15 cellular contexts compared by ENCODE assay signal in the genomic region with DNA sequence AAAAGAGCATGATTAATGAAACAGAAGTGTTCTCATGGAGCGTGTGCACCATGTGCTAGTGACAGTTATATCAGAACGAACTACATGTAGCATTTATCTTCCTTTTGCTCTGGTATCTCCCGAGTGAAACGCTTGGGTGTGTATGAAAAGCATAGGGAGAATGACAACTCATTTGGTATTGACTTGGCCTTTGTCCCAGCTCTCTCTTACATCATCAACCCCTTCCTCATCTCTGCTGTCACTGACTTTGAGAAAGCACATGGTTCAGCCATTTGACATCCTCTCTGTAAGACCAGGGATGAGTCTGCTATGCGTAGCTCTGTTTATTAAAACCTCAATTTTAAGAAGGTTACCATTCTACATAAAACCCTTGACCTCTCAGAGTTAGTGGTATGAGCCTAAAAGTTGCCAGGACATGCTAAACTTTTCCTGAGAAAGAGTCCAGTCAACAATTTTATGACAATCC.
DNase-seq lines count a peak whose midpoint lies in the region; ATAC-seq and TF ChIP-seq lines count a peak whose summit lies in the region.
"Had no signal": no experiment of that assay in that cellular context is flagged by ENCODE, and none has a peak within 500 bp of the region (broad histone marks: within the 10 kb centered on the region; RNA-seq: fewer than 3 reads in every experiment).

No MANE protein-coding gene starts in this region.

- intact Hi-C loops in uterus (cut with DNase I; ENCODE audit: low total_unique reads), result no loop called here

- H3K9me3 ChIP-seq in lung (ENCODE audit: control insufficient read depth in 2 of 2, insufficient read depth in 1 of 2, low read length in 1 of 2), result no peaks in the 10 kb centered on the region
- H3K9me3 ChIP-seq in uterus, result no peaks in the 10 kb centered on the region
- H3K9me3 ChIP-seq: Peyer's patch, upper lobe of left lung had no signal

- peak; percentile 23 for DNase-seq in SKM-1 (lab: John Stamatoyannopoulos, UW; ENCODE audit: unreplicated experiment)
- no peak for DNase-seq in SKM-1 treated with dmso at 0.1 percent for 144 hours (lab: John Stamatoyannopoulos, UW; ENCODE audit: unreplicated experiment)
- DNase-seq in cardiac fibroblast (ENCODE audit: low read depth in 2 of 2), result peak; percentile 25 to 62
- no peak for DNase-seq in lung (ENCODE audit: low spot score)
- DNase-seq in uterus, result no peak
- DNase-seq in COLO668 (lab: John Stamatoyannopoulos, UW; ENCODE audit: unreplicated experiment), result no peak
- DNase-seq in NCI-H526 treated with DMSO at 0.1 percent for 48 hours (lab: John Stamatoyannopoulos, UW), result no peak
- DNase-seq: activated CD4-positive, alpha-beta T cell treated with anti-CD3 and anti-CD28 coated beads for 1 hour; activated naive CD8-positive, alpha-beta T cell treated with anti-CD3 and anti-CD28 coated beads for 36 hours; activated T-cell treated with anti-CD3 and anti-CD28 coated beads for 4 hours; NCI-H1105 had no signal

- H3K4me3 ChIP-seq in cardiac fibroblast (replicated peaks in 1 of 2; ENCODE audit: low read depth in 2 of 2, low read length in 2 of 2) (no peak overlapping the region), lung (no peak overlapping the region), uterus (no peak overlapping the region)
- H3K4me3 ChIP-seq: GM23338, Peyer's patch, upper lobe of left lung had no signal

- H3K4me1 ChIP-seq in lung (ENCODE audit: control insufficient read depth in 2 of 2, insufficient read depth in 2 of 2, low read length in 2 of 2) (no peaks in the 10 kb centered on the region), uterus (no peaks in the 10 kb centered on the region)

- 59 to 70% methylated on average over 5 of the region's 5 CpGs for WGBS in lung, 2 donors

- H3K27me3 ChIP-seq in lung (ENCODE audit: control insufficient read depth, insufficient read depth), result no peaks in the 10 kb centered on the region
- no peaks in the 10 kb centered on the region for H3K27me3 ChIP-seq in uterus
- H3K27me3 ChIP-seq: Peyer's patch, upper lobe of left lung had no signal

- TF ChIP-seq CTCF in cardiac fibroblast (IDR thresholded peaks at IDR 0.05; ENCODE audit: low read depth, low read length) (no peak), lung (IDR thresholded peaks at IDR 0.05; ENCODE audit: control extremely low read depth, extremely low read depth) (no peak), uterus (IDR thresholded peaks at IDR 0.05) (no peak)

- H3K36me3 ChIP-seq in lung (ENCODE audit: control insufficient read depth in 2 of 2, insufficient read depth in 2 of 2, low read length in 2 of 2) (no peaks in the 10 kb centered on the region), uterus (no peaks in the 10 kb centered on the region)
- H3K36me3 ChIP-seq: Peyer's patch, upper lobe of left lung had no signal

- TF ChIP-seq POLR2A in uterus (IDR thresholded peaks at IDR 0.05), result no peak

- peak; percentile 24 for ATAC-seq in lung (ENCODE audit: insufficient read depth, low FRiP score)
- no peak for ATAC-seq in GM21717 (IDR thresholded peaks at IDR 0.05; ENCODE audit: unreplicated experiment)

- H3K27ac ChIP-seq in lung (ENCODE audit: low read depth in 1 of 2, low read length in 1 of 2) (no peak overlapping the region), uterus (peak overlapping the region; percentile 15 to 48)
- H3K27ac ChIP-seq: upper lobe of left lung had no signal

Comparison
In these comparisons a context has a peak if more than half of its experiments do, and no peak if none do; other contexts are left out.
1. DNase-seq: peak in SKM-1 (single experiment) and cardiac fibroblast (2 of 2); none in SKM-1 treated with dmso at 0.1 percent for 144 hours (single experiment), lung (single experiment), uterus (0 of 2), COLO668 (single experiment) and NCI-H526 treated with DMSO at 0.1 percent for 48 hours (single experiment).
2. H3K27ac ChIP-seq: peak in uterus (2 of 2); none in lung (0 of 2).